ENCODE assay signal across 9 cellular contexts in genomic region chr20:40741507-40742106, GRCh38. TPM values are rescaled to one million over a fixed set of nuclear protein-coding genes. Genes with fewer than 3 reads are reported as not detected.
A peak's percentile ranks its signal among the peaks of the same experiment; 100 is the strongest.
DNase-seq lines count a peak whose midpoint lies in the region; ATAC-seq, FAIRE-seq and TF ChIP-seq lines count a peak whose summit lies in the region.
"Had no signal": no experiment of that assay in that cellular context is flagged by ENCODE, and none has a peak within 500 bp of the region (broad histone marks: within the 10 kb centered on the region; RNA-seq: fewer than 3 reads in every experiment).

No MANE protein-coding gene starts in this region.

- H3K4me1 ChIP-seq in breast epithelium (no peaks in the 10 kb centered on the region), right lobe of liver (no peaks in the 10 kb centered on the region), tibial artery (peaks cover 0 to 9% (median 3%) of the 10 kb centered on the region in 4 donors)

- 26% methylated on average over 5 of the region's 6 CpGs for WGBS in right lobe of liver (ENCODE audit: insufficient coverage, low coverage, low lambda C conversion rate, missing lambda C conversion rate)

- no peaks in the 10 kb centered on the region for H3K27me3 ChIP-seq in breast epithelium
- no peaks in the 10 kb centered on the region for H3K27me3 ChIP-seq in right lobe of liver
- peaks cover 0 to 13% of the 10 kb centered on the region in 2 donors for H3K27me3 ChIP-seq in tibial artery

- no peak overlapping the region for H3K27ac ChIP-seq in RWPE1
- no peak overlapping the region for H3K27ac ChIP-seq in breast epithelium
- no peak overlapping the region for H3K27ac ChIP-seq in right lobe of liver
- H3K27ac ChIP-seq in tibial artery, result no peak overlapping the region

- H3K9me3 ChIP-seq in breast epithelium, result no peaks in the 10 kb centered on the region
- H3K9me3 ChIP-seq in right lobe of liver, result no peaks in the 10 kb centered on the region
- no peaks in the 10 kb centered on the region for H3K9me3 ChIP-seq in tibial artery

- CTCF ChIA-PET in RWPE1 (lab: Yijun Ruan, JAX), result interaction anchor here (0.5 to 2.9 kb wide), 25 partner anchors 8 to 800 kb away, joined by 3 to 28 read pairs (median 3); no protein-coding TSS in a partner anchor

- intact Hi-C loops in breast epithelium (cut with DNase I; ENCODE audit: low total_unique reads) (no loop called here), right lobe of liver (cut with DNase I) (loop anchor here (5.0 to 10.0 kb wide), 2 partner anchors 213 to 221 kb away; no protein-coding TSS in a partner anchor), tibial artery (cut with DNase I; ENCODE audit: low total_unique reads) (no loop called here)

- no peaks in the 10 kb centered on the region for H3K36me3 ChIP-seq in breast epithelium
- no peaks in the 10 kb centered on the region for H3K36me3 ChIP-seq in right lobe of liver
- H3K36me3 ChIP-seq in tibial artery, result no peaks in the 10 kb centered on the region

- TF ChIP-seq POLR2A in breast epithelium (IDR thresholded peaks at IDR 0.05) (no peak), right lobe of liver (IDR thresholded peaks at IDR 0.05) (no peak)

- DNase-seq in D721Med (ENCODE audit: insufficient read length, low spot score) (no peak), HFF-Myc (ENCODE audit: extremely low read depth, low read depth) (no peak), RWPE1 (ENCODE audit: low spot score) (peak; percentile 67), breast epithelium (ENCODE audit: low spot score in 2 of 2) (no peak), right lobe of liver (peak in 2 of 3 donors; percentile 39 to 68), tibial artery (peak in 1 of 2 donors; percentile 32), HuH-7.5 (ENCODE audit: low spot score) (no peak)

- POLR2A ChIA-PET in RWPE1 (lab: Yijun Ruan, JAX; ENCODE audit: low non-redundant PET), result no interaction called here

- no peak for FAIRE-seq in D721Med (lab: Jason Lieb, UNC)
- FAIRE-seq: TTC549 had no signal

- TF ChIP-seq CTCF in D721Med (IDR thresholded peaks at IDR 0.05; ENCODE audit: insufficient read depth, missing control alignments) (peak; percentile 60), HFF-Myc (IDR thresholded peaks at IDR 0.05; ENCODE audit: low read depth, low read length, missing control alignments) (peak; percentile 80), RWPE1 (conservative IDR thresholded peaks at IDR 0.05; ENCODE audit: low read depth) (no peak), breast epithelium (IDR thresholded peaks at IDR 0.05) (peak in 2 of 3 donors; percentile 26 to 31), right lobe of liver (IDR thresholded peaks at IDR 0.05) (peak; percentile 43 to 83 (median 65)), tibial artery (IDR thresholded peaks at IDR 0.05) (peak; percentile 43 to 57)

- ATAC-seq in right lobe of liver (peak; percentile 73 to 82 (median 74)), GM18858 (IDR thresholded peaks at IDR 0.05; ENCODE audit: unreplicated experiment) (no peak)

- no peak overlapping the region for H3K4me3 ChIP-seq in HFF-Myc (replicated peaks; ENCODE audit: low read depth, low read length)
- no peak overlapping the region for H3K4me3 ChIP-seq in breast epithelium
- no peak overlapping the region for H3K4me3 ChIP-seq in right lobe of liver
- H3K4me3 ChIP-seq in tibial artery, result no peak overlapping the region

RNA-seq across cellular contexts. Expression of gene MAFB, which starts 52.6 kb away (rescaled TPM):
- total RNA-seq in breast epithelium (100 to 1,000 TPM in 1 of 3 donors, 10 to 100 TPM in 2; 39.0 to 148 (median 43.9) TPM), right lobe of liver (10 to 100 TPM; 16.6 to 32.3 (median 22.5) TPM)

Comparison
In these comparisons a context has a peak if more than half of its experiments do, and no peak if none do; other contexts are left out.
1. DNase-seq: peak in RWPE1 (single experiment) and right lobe of liver (2 of 3); none in D721Med (single experiment), HFF-Myc (single experiment), breast epithelium (0 of 2) and HuH-7.5 (single experiment).
2. intact Hi-C loops: an anchor here in right lobe of liver (5.0 to 10.0 kb wide); none called in breast epithelium and tibial artery.